ENCODE assay signal across 1 cellular context in genomic region chr14:51094901-51095853, GRCh38.
TF ChIP-seq lines count a peak whose summit lies in the region.

TSS of gene TRIM9 (minus strand) at chr14:51095105. CDS start at chr14:51094939, 166 bp downstream.

TF ChIP-seq in SK-N-SH, 30 proteins besides CTCF, POLR2A, EP300 and RAD21 (continued from another document):
- TF ChIP-seq REST (IDR thresholded peaks at IDR 0.05; ENCODE audit: low read depth, low read length) (peak; percentile 97), JUND (IDR thresholded peaks at IDR 0.05) (peak; percentile 35; the same call in 1 of the 2 replicates), GABPA (IDR thresholded peaks at IDR 0.05; ENCODE audit: low read depth) (0 out of 2 replicates have a peak, but pooled peaks have one; percentile 24), GATA2 (CRISPR knock-in tag; IDR thresholded peaks at IDR 0.05) (no peak), FOSL2 (IDR thresholded peaks at IDR 0.05; ENCODE audit: borderline replicate concordance, low read depth) (peak; percentile 62; the same call in 1 of the 2 replicates), NRF1 (IDR thresholded peaks at IDR 0.05; ENCODE audit: low read depth, low read length) (peak; percentile 20; the same call in 1 of the 2 replicates), YY1 (IDR thresholded peaks at IDR 0.05; ENCODE audit: low read depth) (no peak), TAF1 (IDR thresholded peaks at IDR 0.05; ENCODE audit: borderline replicate concordance, low read depth, low read length) (peak; percentile 66; the same call in 1 of the 2 replicates), IRF3 (IDR thresholded peaks at IDR 0.05; ENCODE audit: low read depth, low read length) (peak; percentile 76), SIN3A (IDR thresholded peaks at IDR 0.05; ENCODE audit: borderline replicate concordance, low read depth, low read length) (peak; percentile 85; the same call in 1 of the 2 replicates)
- TF ChIP-seq, protein P1, sequence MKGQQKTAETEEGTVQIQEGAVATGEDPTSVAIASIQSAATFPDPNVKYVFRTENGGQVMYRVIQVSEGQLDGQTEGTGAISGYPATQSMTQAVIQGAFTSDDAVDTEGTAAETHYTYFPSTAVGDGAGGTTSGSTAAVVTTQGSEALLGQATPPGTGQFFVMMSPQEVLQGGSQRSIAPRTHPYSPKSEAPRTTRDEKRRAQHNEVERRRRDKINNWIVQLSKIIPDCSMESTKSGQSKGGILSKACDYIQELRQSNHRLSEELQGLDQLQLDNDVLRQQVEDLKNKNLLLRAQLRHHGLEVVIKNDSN (IDR thresholded peaks at IDR 0.05; ENCODE audit: borderline replicate concordance, low read depth), result no peak
TF ChIP-seq in SK-N-SH: peak in this region for 13.
